Comparison of ENCODE assay signal across 8 cellular contexts in the genomic region with DNA sequence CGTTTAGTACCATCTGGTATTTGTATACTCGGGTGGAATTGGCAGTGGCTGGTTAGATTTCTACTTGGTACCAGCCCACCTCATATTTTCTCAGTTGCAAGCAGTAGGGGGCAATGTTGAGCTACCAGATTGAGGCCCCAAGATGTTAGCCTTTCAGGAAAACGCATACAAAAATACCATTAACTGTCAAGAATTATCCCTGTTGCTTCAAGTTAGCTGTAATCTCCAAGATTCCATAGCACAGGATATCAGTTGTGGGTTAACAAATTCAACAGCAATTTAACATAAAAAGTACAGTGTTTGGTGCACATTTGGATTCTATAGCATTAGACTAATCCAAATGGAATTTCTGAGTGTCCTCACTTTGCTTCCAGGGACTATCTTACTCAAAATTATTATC.
DNase-seq lines count a peak whose midpoint lies in the region; ATAC-seq, FAIRE-seq and TF ChIP-seq lines count a peak whose summit lies in the region.

No MANE protein-coding gene starts in this region.

- H2BK15ac ChIP-seq in H1 (ENCODE audit: low read length) = no peak overlapping the region
- H2BK15ac ChIP-seq in mesenchymal stem cell (ENCODE audit: low read depth, poor library complexity, severe bottlenecking) = no peak overlapping the region

- H3K14ac ChIP-seq in H1 (ENCODE audit: insufficient read length) (no peak overlapping the region), mesenchymal stem cell (ENCODE audit: low read length in 2 of 2) (no peak overlapping the region)

- H2BK20ac ChIP-seq in H1 (ENCODE audit: low read length) = no peak overlapping the region

- H4K20me1 ChIP-seq in H1 (replicated peaks in 1 of 2; ENCODE audit: control insufficient read depth in 1 of 2, insufficient read depth in 2 of 2, low read length in 2 of 2) = peaks cover 0 to 2% of the 10 kb centered on the region in 2 experiments

- TF ChIP-seq CTCF in WERI-Rb-1 (IDR thresholded peaks at IDR 0.05; ENCODE audit: low read depth, low read length) = peak; percentile 63
- peak in 2 of 3 experiments; percentile 63 to 68; a peak in 3 of 4 replicates for TF ChIP-seq CTCF in H1 (IDR thresholded peaks at IDR 0.05; ENCODE audit: control extremely low read depth in 1 of 3, insufficient read depth in 1 of 3, low read depth in 1 of 3, low read length in 3 of 3)

- DNase-seq in AG08395 (ENCODE audit: low spot score) (peak; percentile 67), GM12891 (ENCODE audit: insufficient read length, low spot score) (no peak), NCI-H2107 (lab: John Stamatoyannopoulos, UW) (peak; percentile 23), WERI-Rb-1 (peak; percentile 54), H1 (ENCODE audit: low read depth in 1 of 2, low spot score in 2 of 2) (peak in 1 of 2 experiments; percentile 61), mesenchymal stem cell (peak; percentile 77), substantia nigra (lab: John Stamatoyannopoulos, UW) (peak in 32 of 49 donors; percentile 2 to 70 (median 26))

- ATAC-seq in HG02588 (IDR thresholded peaks at IDR 0.05; ENCODE audit: unreplicated experiment) = no peak

- TF ChIP-seq POLR2A in GM12891 (IDR thresholded peaks at IDR 0.05; ENCODE audit: low read depth, low read length) (no peak), H1 (IDR thresholded peaks at IDR 0.05; ENCODE audit: control extremely low read depth in 1 of 2, low read depth in 2 of 2, low read length in 2 of 2) (no peak)

- FAIRE-seq in GM12891 (lab: Jason Lieb, UNC) = peak; percentile 68
- peak; percentile 76 for FAIRE-seq in H1 (lab: Jason Lieb, UNC)

- H3K23me2 ChIP-seq in H1 (ENCODE audit: low read depth, low read length) = no peaks in the 10 kb centered on the region

- no peak overlapping the region for H3K4ac ChIP-seq in H1 (replicated peaks; ENCODE audit: insufficient read length, low read depth, low read length)
- no peak overlapping the region for H3K4ac ChIP-seq in mesenchymal stem cell (ENCODE audit: low read depth in 1 of 2, low read length in 2 of 2)

- peak; percentile 78 to 82 for TF ChIP-seq RAD21 in H1 (IDR thresholded peaks at IDR 0.05 in 1 of 2, conservative IDR thresholded peaks at IDR 0.05 in 1 of 2; ENCODE audit: low read depth in 2 of 2, low read length in 2 of 2)

- H2BK120ac ChIP-seq in H1 (replicated peaks; ENCODE audit: low read depth, low read length) (no peak overlapping the region), mesenchymal stem cell (ENCODE audit: low read depth, low read length) (no peak overlapping the region)

- no peak overlapping the region for H3K9ac ChIP-seq in H1 (replicated peaks in 1 of 4; ENCODE audit: extremely low read depth in 1 of 4, low read depth in 3 of 4, low read length in 3 of 4)
- peak overlapping the region; percentile 0 for H3K9ac ChIP-seq in mesenchymal stem cell (ENCODE audit: low read length)

- H3K4me1 ChIP-seq in H1 (replicated peaks in 1 of 4; ENCODE audit: control insufficient read depth in 3 of 4, insufficient read depth in 4 of 4, low read length in 3 of 4) = no peaks in the 10 kb centered on the region; a peak in 1 of 7 replicates
- H3K4me1 ChIP-seq in mesenchymal stem cell (ENCODE audit: control insufficient read depth, insufficient read depth, low read depth, low read length) = no peaks in the 10 kb centered on the region

- H2AFZ ChIP-seq in H1 (ENCODE audit: low read length) = no peak overlapping the region
- no peak overlapping the region for H2AFZ ChIP-seq in mesenchymal stem cell (ENCODE audit: low read depth, low read length)

- H4K8ac ChIP-seq in H1 (ENCODE audit: extremely low read depth, insufficient read depth, low read length) (no peak overlapping the region), mesenchymal stem cell (ENCODE audit: low read length) (no peak overlapping the region)

- H3K4me3 ChIP-seq in WERI-Rb-1 (ENCODE audit: low read depth, low read length) (no peak overlapping the region), H1 (ENCODE audit: extremely low read depth in 1 of 4, insufficient read depth in 2 of 4, low read depth in 3 of 4, low read length in 4 of 4) (no peak overlapping the region), mesenchymal stem cell (ENCODE audit: insufficient read depth in 1 of 2, low read depth in 1 of 2, low read length in 2 of 2) (no peak overlapping the region)

- H3K9me3 ChIP-seq in WERI-Rb-1 (ENCODE audit: severe bottlenecking) (no peaks in the 10 kb centered on the region), H1 (ENCODE audit: insufficient read depth in 2 of 2, low read depth in 1 of 2, low read length in 1 of 2) (no peaks in the 10 kb centered on the region; a peak in 1 of 4 replicates), mesenchymal stem cell (ENCODE audit: control insufficient read depth, low read length) (no peaks in the 10 kb centered on the region)

- H3K18ac ChIP-seq in H1 (ENCODE audit: extremely low read depth, low read length) (no peak overlapping the region), mesenchymal stem cell (ENCODE audit: low read depth in 1 of 2, low read length in 2 of 2) (no peak overlapping the region)

- H3K4me2 ChIP-seq in H1 (ENCODE audit: insufficient read depth in 1 of 2, low read depth in 2 of 2, low read length in 2 of 2) (no peak overlapping the region), mesenchymal stem cell (ENCODE audit: low read length, poor library complexity, severe bottlenecking) (no peak overlapping the region)

- H3K27ac ChIP-seq in WERI-Rb-1 (no peak overlapping the region), H1 (ENCODE audit: low read depth, low read length) (no peak overlapping the region), mesenchymal stem cell (ENCODE audit: low read length, poor library complexity, severe bottlenecking) (no peak overlapping the region), substantia nigra (ENCODE audit: low read depth, low read length, poor library complexity, severe bottlenecking) (no peak overlapping the region)

- no peak overlapping the region for H2AK5ac ChIP-seq in H1 (ENCODE audit: low read depth, low read length)
- H2AK5ac ChIP-seq in mesenchymal stem cell (ENCODE audit: low read length, severe bottlenecking) = no peak overlapping the region

- CTCF ChIA-PET in H1 (lab: Charles Lee; ENCODE audit: partially characterized antibody) = interaction anchor here (0.6 to 4.3 kb wide), 27 partner anchors 8 to 1445 kb away, joined by 3 to 20 read pairs (median 4); no protein-coding TSS in a partner anchor

- WGBS in H1 (ENCODE audit: extremely low coverage in 1 of 2, insufficient coverage in 1 of 2, insufficient read length in 1 of 2, insufficient replicate concordance in 2 of 2, low coverage in 1 of 2, low lambda C conversion rate in 2 of 2, missing lambda C conversion rate in 1 of 2), 2 experiments = 44% methylated on average over 3 of the region's 3 CpGs; no CpG with 5 or more reads in 1 of the 2 experiments
- 7% methylated on average over 3 of the region's 3 CpGs for WGBS in mesenchymal stem cell

- H3K79me1 ChIP-seq in H1 (ENCODE audit: low read depth, low read length) (no peaks in the 10 kb centered on the region), mesenchymal stem cell (replicated peaks; ENCODE audit: low read length, poor library complexity, severe bottlenecking) (peaks cover 8% of the 10 kb centered on the region)

- no peaks in the 10 kb centered on the region for H3K79me2 ChIP-seq in H1 (ENCODE audit: control insufficient read depth in 1 of 2, insufficient read depth in 2 of 2, low read length in 2 of 2)

- H2BK12ac ChIP-seq in H1 (ENCODE audit: low read depth, low read length) (no peak overlapping the region), mesenchymal stem cell (ENCODE audit: low read length in 2 of 2) (no peak overlapping the region)

- H3K36me3 ChIP-seq in WERI-Rb-1 = peaks cover 7% of the 10 kb centered on the region; the same call in 1 of the 2 replicates
- no peaks in the 10 kb centered on the region for H3K36me3 ChIP-seq in H1 (ENCODE audit: control insufficient read depth in 2 of 4, insufficient read depth in 4 of 4, low read length in 3 of 4)
- peaks cover 7 to 11% of the 10 kb centered on the region in 2 experiments for H3K36me3 ChIP-seq in mesenchymal stem cell (ENCODE audit: control insufficient read depth in 1 of 2, insufficient read depth in 2 of 2, low read depth in 1 of 2, low read length in 2 of 2)

- no peak for TF ChIP-seq EP300 in H1 (IDR thresholded peaks at IDR 0.05; ENCODE audit: borderline replicate concordance in 1 of 2, low read depth in 2 of 2, low read length in 2 of 2)

- POLR2A ChIA-PET in H1 (lab: Charles Lee; ENCODE audit: partially characterized antibody) = interaction anchor here (0.6 kb wide), 1 partner anchor 9 kb away, joined by 3 read pairs; no protein-coding TSS in a partner anchor

- H2BK5ac ChIP-seq in H1 (ENCODE audit: low read depth, low read length) = no peak overlapping the region
- H2BK5ac ChIP-seq in mesenchymal stem cell (ENCODE audit: low read depth, low read length, poor library complexity, severe bottlenecking) = no peak overlapping the region

- H4K91ac ChIP-seq in H1 (replicated peaks; ENCODE audit: insufficient read length, low read length) (no peak overlapping the region), mesenchymal stem cell (ENCODE audit: low read length) (no peak overlapping the region)

- no peaks in the 10 kb centered on the region for H3K27me3 ChIP-seq in WERI-Rb-1 (ENCODE audit: insufficient read depth, low read depth, severe bottlenecking)
- no peaks in the 10 kb centered on the region for H3K27me3 ChIP-seq in H1 (replicated peaks in 1 of 4; ENCODE audit: control insufficient read depth in 3 of 4, extremely low read depth in 1 of 4, insufficient read depth in 3 of 4, low read length in 3 of 4)
- H3K27me3 ChIP-seq in mesenchymal stem cell (ENCODE audit: control insufficient read depth in 1 of 2, insufficient read depth in 1 of 2, low read length in 2 of 2) = no peaks in the 10 kb centered on the region

- H3K56ac ChIP-seq in H1 (replicated peaks; ENCODE audit: insufficient read length, low read depth, low read length) = no peak overlapping the region

- H4K5ac ChIP-seq in H1 (ENCODE audit: insufficient read length, low read depth, low read length) = no peak overlapping the region

- H3K23ac ChIP-seq in H1 (ENCODE audit: insufficient read length) (no peak overlapping the region), mesenchymal stem cell (ENCODE audit: low read length in 2 of 2) (no peak overlapping the region)

TF ChIP-seq in GM12891, 5 proteins besides CTCF, POLR2A, EP300 and RAD21:
- no peak for TF ChIP-seq TAF1 (IDR thresholded peaks at IDR 0.05; ENCODE audit: low read depth, low read length)
- no peak for TF ChIP-seq PAX5 (IDR thresholded peaks at IDR 0.05; ENCODE audit: insufficient read depth, low read length, severe bottlenecking)
- no peak for TF ChIP-seq SPI1 (IDR thresholded peaks at IDR 0.05; ENCODE audit: low read depth, low read length)

TF ChIP-seq in H1, 55 proteins besides CTCF, POLR2A, EP300 and RAD21 (continues in another document):
- no peak for TF ChIP-seq ASH2L (IDR thresholded peaks at IDR 0.05; ENCODE audit: low read length)
- no peak for TF ChIP-seq SIX5 (IDR thresholded peaks at IDR 0.05; ENCODE audit: low read depth, low read length)
- TF ChIP-seq SRF (IDR thresholded peaks at IDR 0.05; ENCODE audit: low read depth, low read length) = no peak
- no peak for TF ChIP-seq GTF2F1 (IDR thresholded peaks at IDR 0.05; ENCODE audit: borderline replicate concordance, low read depth, low read length)
- TF ChIP-seq SP1 (IDR thresholded peaks at IDR 0.05; ENCODE audit: low read depth, low read length) = no peak
- no peak for TF ChIP-seq KDM5A (IDR thresholded peaks at IDR 0.05; ENCODE audit: low read length)
- no peak for TF ChIP-seq KDM1A (IDR thresholded peaks at IDR 0.05; ENCODE audit: borderline replicate concordance, low read length)
